8 cellular contexts compared by ENCODE assay signal in genomic region chr13:48533207-48533499, GRCh38. TPM values are rescaled to one million over a fixed set of nuclear protein-coding genes. Genes with fewer than 3 reads are reported as not detected.
A peak's percentile ranks its signal among the peaks of the same experiment; 100 is the strongest.
DNase-seq lines count a peak whose midpoint lies in the region; ATAC-seq and TF ChIP-seq lines count a peak whose summit lies in the region.

No MANE protein-coding gene starts in this region.

- peak overlapping the region; percentile 77; the same call in 1 of the 2 replicates for H3K56ac ChIP-seq in IMR-90 (ENCODE audit: extremely low read depth, insufficient read depth, low read length)

- intact Hi-C loops in IMR-90 (cut with micrococcal nuclease) (loop anchor here (5.0 kb wide), 1 partner anchor 126 kb away; no protein-coding TSS in a partner anchor), stomach (cut with DNase I; ENCODE audit: low total_unique reads) (no loop called here)

- CTCF ChIA-PET in IMR-90 (lab: Yijun Ruan, JAX): interaction anchor here (1.0 kb wide), 1 partner anchor 198 kb away, joined by 3 read pairs; no protein-coding TSS in a partner anchor

- no peak for DNase-seq in IMR-90
- peak; percentile 1 for DNase-seq in amniotic epithelial cell (ENCODE audit: low read depth)
- no peak for DNase-seq in stomach
- no peak for DNase-seq in NCI-H2196 (lab: John Stamatoyannopoulos, UW; ENCODE audit: unreplicated experiment)
- DNase-seq in NCI-H774 (lab: John Stamatoyannopoulos, UW): no peak
- no peak for DNase-seq in KG1 (lab: John Stamatoyannopoulos, UW)

- peak overlapping the region; percentile 73 for H3K4me2 ChIP-seq in IMR-90 (ENCODE audit: low read depth, low read length)

- dilution Hi-C loops in IMR-90 (cut with HindIII; ENCODE audit: low sequenced_read_pairs, unreplicated experiment): no loop called here

- H4K91ac ChIP-seq in IMR-90 (ENCODE audit: insufficient read depth, low read depth, low read length): peak overlapping the region; percentile 92

- H3K18ac ChIP-seq in IMR-90 (ENCODE audit: low read depth, low read length): peak overlapping the region; percentile 33

- H2AK5ac ChIP-seq in IMR-90 (ENCODE audit: low read depth, low read length): peak overlapping the region; percentile 36; the same call in 1 of the 2 replicates

- peak overlapping the region; percentile 96 for H3K4ac ChIP-seq in IMR-90 (ENCODE audit: low read depth, low read length)

- no peak for TF ChIP-seq RAD21 in IMR-90 (IDR thresholded peaks at IDR 0.05; ENCODE audit: low read length)

- H4K20me1 ChIP-seq in IMR-90 (ENCODE audit: insufficient read depth, low read length): no peaks in the 10 kb centered on the region

- no peak for TF ChIP-seq POLR2A in IMR-90 (IDR thresholded peaks at IDR 0.05; ENCODE audit: low read depth, low read length)
- TF ChIP-seq POLR2A in stomach (IDR thresholded peaks at IDR 0.05): no peak

- peaks cover 8 to 13% of the 10 kb centered on the region in 2 experiments for H3K79me1 ChIP-seq in IMR-90 (ENCODE audit: low read depth in 1 of 2, low read length in 2 of 2)

- peak overlapping the region; percentile 85 for H3K14ac ChIP-seq in IMR-90 (replicated peaks; ENCODE audit: low read depth, low read length)

- BruUV-seq in IMR-90 (replicated peaks; lab: Mats Ljungman, UMichigan): no TSS peak

- peak overlapping the region; percentile 96 for H3K27ac ChIP-seq in IMR-90 (ENCODE audit: insufficient read depth, low read length)
- peak overlapping the region; percentile 86 for H3K27ac ChIP-seq in iPS-20b (ENCODE audit: low read length)
- peak overlapping the region; percentile 93 to 98 (median 98) for H3K27ac ChIP-seq in stomach

- H3K27me3 ChIP-seq in IMR-90 (ENCODE audit: control insufficient read depth, insufficient read depth, low read length) (no peaks in the 10 kb centered on the region), iPS-20b (ENCODE audit: insufficient read depth, low read length) (no peaks in the 10 kb centered on the region), stomach (no peaks in the 10 kb centered on the region)

- H3K36me3 ChIP-seq in IMR-90 (ENCODE audit: control insufficient read depth, insufficient read depth, low read length) (no peaks in the 10 kb centered on the region), iPS-20b (ENCODE audit: insufficient read depth, low read depth, low read length) (no peaks in the 10 kb centered on the region), stomach (no peaks in the 10 kb centered on the region)

- ATAC-seq in IMR-90 (ENCODE audit: low read depth): peak; percentile 2
- ATAC-seq in HG03039 (IDR thresholded peaks at IDR 0.05; ENCODE audit: unreplicated experiment): no peak

- TF ChIP-seq CTCF in IMR-90 (conservative IDR thresholded peaks at IDR 0.05; ENCODE audit: low read depth, low read length): no peak
- TF ChIP-seq CTCF in stomach (IDR thresholded peaks at IDR 0.05): no peak

- H3K4me1 ChIP-seq in IMR-90 (ENCODE audit: control insufficient read depth, insufficient read depth, low read length) (peaks cover 5% of the 10 kb centered on the region), iPS-20b (ENCODE audit: insufficient read depth, low read length) (peaks cover 5% of the 10 kb centered on the region; the same call in 1 of the 2 replicates), stomach (peaks cover 7 to 22% (median 10%) of the 10 kb centered on the region in 4 donors)

- no peak overlapping the region for H2BK20ac ChIP-seq in IMR-90 (ENCODE audit: low read depth, low read length)

- H2AK9ac ChIP-seq in IMR-90 (replicated peaks; ENCODE audit: low read depth, low read length, poor library complexity): peak overlapping the region; percentile 84

- H3K4me3 ChIP-seq in IMR-90 (ENCODE audit: insufficient read depth, low read depth, low read length) (peak overlapping the region; percentile 86), iPS-20b (ENCODE audit: low read length) (peak overlapping the region; percentile 85), stomach (peak overlapping the region; percentile 60 to 77 (median 71))

- peak overlapping the region; percentile 91 for H3K9ac ChIP-seq in IMR-90 (ENCODE audit: low read depth, low read length)
- H3K9ac ChIP-seq in iPS-20b (ENCODE audit: low read depth, low read length): peak overlapping the region; percentile 92; the same call in 1 of the 2 replicates

- peak overlapping the region; percentile 91 for H4K5ac ChIP-seq in IMR-90 (ENCODE audit: low read depth, low read length)

- 0 out of 2 replicates have a peak overlapping the region, but pooled peaks have one; percentile 35 for H2BK120ac ChIP-seq in IMR-90 (ENCODE audit: low read depth, low read length)

- H2BK5ac ChIP-seq in IMR-90 (ENCODE audit: low read depth, low read length, poor library complexity, severe bottlenecking): peak overlapping the region; percentile 97

- H3K9me3 ChIP-seq in IMR-90 (ENCODE audit: control insufficient read depth, insufficient read depth, low read length): no peaks in the 10 kb centered on the region
- H3K9me3 ChIP-seq in iPS-20b (ENCODE audit: insufficient read depth, low read depth, low read length): no peaks in the 10 kb centered on the region
- no peaks in the 10 kb centered on the region for H3K9me3 ChIP-seq in stomach

- no CpG with 5 or more reads among the region's 16 CpGs for WGBS in IMR-90 (ENCODE audit: extremely low coverage in 2 of 2, insufficient read length in 1 of 2), 2 experiments
- WGBS in stomach, 5 donors: 5 to 10% (median 7%) methylated on average over 8 to 16 of the region's 16 CpGs

- TF ChIP-seq EP300 in stomach (IDR thresholded peaks at IDR 0.05): no peak

- H3K23ac ChIP-seq in IMR-90 (ENCODE audit: low read depth, low read length): peak overlapping the region; percentile 86

- H2BK15ac ChIP-seq in IMR-90 (ENCODE audit: low read depth, low read length): no peak overlapping the region; the same call in 2 of the 3 replicates

- in situ Hi-C loops in IMR-90 (cut with MboI; ENCODE audit: low sequenced_read_pairs): no loop called here

- H3K9me1 ChIP-seq in IMR-90 (ENCODE audit: insufficient read depth, low read length): peaks cover 2% of the 10 kb centered on the region; the same call in 1 of the 2 replicates

- POLR2A ChIA-PET in IMR-90 (lab: Charles Lee; ENCODE audit: unreplicated experiment): no interaction called here

- H2AFZ ChIP-seq in IMR-90 (replicated peaks; ENCODE audit: low read length, poor library complexity): peak overlapping the region; percentile 98

- H4K8ac ChIP-seq in IMR-90 (ENCODE audit: low read depth in 2 of 2, low read length in 2 of 2): peak overlapping the region; percentile 95 to 98

TF ChIP-seq in IMR-90, 13 proteins besides CTCF, POLR2A, EP300 and RAD21:
- TF ChIP-seq FOS (IDR thresholded peaks at IDR 0.05; ENCODE audit: low read depth, low read length) (no peak), MAFK (IDR thresholded peaks at IDR 0.05; ENCODE audit: low read depth, low read length) (no peak), ELK1 (IDR thresholded peaks at IDR 0.05; ENCODE audit: borderline replicate concordance, low read depth, low read length) (no peak), MXI1 (IDR thresholded peaks at IDR 0.05; ENCODE audit: borderline replicate concordance, low read depth, low read length) (no peak), USF2 (IDR thresholded peaks at IDR 0.05; ENCODE audit: low read depth, low read length) (no peak), RFX5 (IDR thresholded peaks at IDR 0.05; ENCODE audit: low read depth, low read length) (no peak), RCOR1 (IDR thresholded peaks at IDR 0.05; ENCODE audit: insufficient replicate concordance, low read length) (no peak), SMC3 (IDR thresholded peaks at IDR 0.05; ENCODE audit: low read depth, low read length) (no peak), CEBPB (IDR thresholded peaks at IDR 0.05; ENCODE audit: low read depth, low read length) (no peak), CHD1 (IDR thresholded peaks at IDR 0.05; ENCODE audit: low read depth, low read length) (no peak), MAZ (IDR thresholded peaks at IDR 0.05; ENCODE audit: borderline replicate concordance, low read depth, low read length) (no peak)

RNA-seq across cellular contexts. Expression of gene RCBTB2, which starts 0.3 kb away (rescaled TPM):
- total RNA-seq in IMR-90 (2012; rRNA removed) (5.2 and 5.3 TPM in 2 replicates), stomach (10 to 100 TPM in 2 of 5 donors, 1 to 10 TPM in 2, under 1 TPM in 1; 0.29 to 56.6 (median 4.5) TPM)
- polyA plus RNA-seq in IMR-90 (2012; rRNA removed) (3.0 and 4.0 TPM in 2 replicates), stomach (10 to 100 TPM in 1 of 3 donors, 1 to 10 TPM in 2; 6.2 to 13.7 (median 9.0) TPM)
- polyA plus RNA-seq in IMR-90 (2012; cell fraction: cytosol; rRNA removed): 1.4 and 2.8 TPM in 2 replicates
- polyA plus RNA-seq in IMR-90 (2012; cell fraction: nucleus; rRNA removed; ENCODE audit: low replicate concordance): 1.9 and 5.6 TPM in 2 replicates
